Comparison of ENCODE assay signal across 1 cellular context in genomic region chr10:133349160-133349568, GRCh38.
TF ChIP-seq lines count a peak whose summit lies in the region.

No MANE protein-coding gene starts in this region.

TF ChIP-seq in A549, 52 proteins besides CTCF, POLR2A, EP300 and RAD21:
- TF ChIP-seq ZFP36 (IDR thresholded peaks at IDR 0.05; ENCODE audit: borderline replicate concordance, partially characterized antibody) (peak; percentile 24), FOXS1 (CRISPR knock-in tag; IDR thresholded peaks at IDR 0.05) (no peak)
